Comparison of ENCODE assay signal across 25 cellular contexts in the genomic region with DNA sequence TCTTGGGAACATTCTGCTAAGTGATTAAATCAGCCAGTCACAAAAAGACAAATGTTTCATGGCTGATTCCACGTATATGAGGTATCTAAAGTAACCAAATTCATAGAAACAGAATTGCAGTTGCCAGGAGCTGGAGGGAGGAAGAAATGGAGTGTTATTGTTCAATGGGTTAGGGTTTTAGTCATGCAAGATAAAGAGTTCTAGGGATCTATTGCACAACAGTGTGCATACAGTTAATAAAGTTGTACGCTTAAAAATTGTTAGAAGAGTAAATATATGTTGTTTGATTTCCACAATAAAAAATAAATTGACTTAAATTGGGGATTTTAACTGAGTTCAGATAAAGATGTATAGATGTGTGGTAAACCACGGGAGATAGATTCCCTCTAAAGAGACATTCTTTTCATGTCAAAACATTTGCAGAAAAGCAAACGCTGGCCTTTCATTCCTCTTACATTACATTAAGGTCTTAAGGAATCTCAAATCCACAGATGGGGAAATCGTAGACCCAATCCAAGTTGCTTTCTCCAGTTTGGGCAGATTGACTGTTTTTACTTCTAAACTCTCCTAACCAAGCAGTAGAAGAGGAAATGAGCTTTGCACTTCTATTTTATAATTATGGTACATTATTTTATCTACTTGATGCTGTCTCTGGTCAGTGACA. TPM values are rescaled to one million over a fixed set of nuclear protein-coding genes. Genes with fewer than 3 reads are reported as not detected.
"Had no signal": no experiment of that assay in that cellular context is flagged by ENCODE, and none has a peak within 500 bp of the region (broad histone marks: within the 10 kb centered on the region; RNA-seq: fewer than 3 reads in every experiment).

No MANE protein-coding gene starts in this region.

- DNase-seq: activated B cell treated with CpG ODN at 0.5 μM for 24 hours; activated CD4-positive, alpha-beta T cell treated with anti-CD3 and anti-CD28 coated beads for 1 hour; activated CD4-positive, alpha-beta T cell treated with anti-CD3 and anti-CD28 coated beads, Interleukin-2, amount 10 ng/mL, durations not matched to agents 24 days and 14 days; activated CD4-positive, alpha-beta T cell treated with anti-CD3 and anti-CD28 coated beads, Interleukin-2, amount 50 U/mL, for 48 hours; activated CD8-positive, alpha-beta memory T cell treated with anti-CD3 and anti-CD28 coated beads, Interleukin-2, amount 10 ng/mL, durations not matched to agents 7 days and 5 days; activated effector memory CD4-positive, alpha-beta T cell treated with anti-CD3 and anti-CD28 coated beads, Interleukin-2, amount 50 U/mL, for 16 hours; activated naive CD4-positive, alpha-beta T cell treated with Interleukin-2 at 50 U/mL for 16 hours; activated T-cell treated with anti-CD3 and anti-CD28 coated beads, Interleukin-2, amount 50 U/mL, for 24 hours; central memory CD4-positive, alpha-beta T cell; NCI-H1105 treated with DMSO at 0.1 percent for 48 hours; NCI-H1436 treated with DMSO at 0.1 percent for 48 hours; NCI-H187; NCI-H2081; NCI-H446; NCI-H524; PC-3; SHP77; SW 1271 had no signal

- H3K4me3 Mint-ChIP-seq: activated B cell treated with CpG ODN at 0.5 μM for 24 hours; activated CD4-positive, alpha-beta T cell treated with anti-CD3 and anti-CD28 coated beads, Interleukin-2, amount 10 ng/mL, durations not matched to agents 24 days and 14 days; activated CD8-positive, alpha-beta memory T cell treated with anti-CD3 and anti-CD28 coated beads, Interleukin-2, amount 10 ng/mL, durations not matched to agents 7 days and 5 days; activated naive CD8-positive, alpha-beta T cell; activated T-cell treated with anti-CD3 and anti-CD28 coated beads, Interleukin-2, amount 50 U/mL, for 24 hours; activated T-helper 1 cell treated with anti-CD3 and anti-CD28 coated beads, Interleukin-12 subunit alpha, Interleukin-12 subunit beta, Interleukin-2, Interleukin-4 antibody, amounts not matched to agents 30 ng/mL and 10 ng/mL and 1 ng/mL, durations not matched to agents 14 hours and 24 hours and 36 hours had no signal

- H3K27me3 ChIP-seq: SJSA1 had no signal

- H3K9me3 ChIP-seq: SJSA1 had no signal

- H3K27me3 Mint-ChIP-seq: activated naive CD8-positive, alpha-beta T cell had no signal

- H3K27ac Mint-ChIP-seq: activated B cell treated with CpG ODN at 0.5 μM for 24 hours; activated CD4-positive, alpha-beta T cell treated with anti-CD3 and anti-CD28 coated beads, Interleukin-2, amount 10 ng/mL, durations not matched to agents 24 days and 14 days; activated CD8-positive, alpha-beta memory T cell treated with anti-CD3 and anti-CD28 coated beads, Interleukin-2, amount 10 ng/mL, durations not matched to agents 7 days and 5 days; activated naive CD8-positive, alpha-beta T cell; activated T-cell treated with anti-CD3 and anti-CD28 coated beads, Interleukin-2, amount 50 U/mL, for 24 hours; activated T-helper 1 cell treated with anti-CD3 and anti-CD28 coated beads, Interleukin-12 subunit alpha, Interleukin-12 subunit beta, Interleukin-2, Interleukin-4 antibody, amounts not matched to agents 30 ng/mL and 10 ng/mL and 1 ng/mL, durations not matched to agents 14 hours and 24 hours and 36 hours; IgD-negative memory B cell had no signal

- H3K36me3 ChIP-seq: SJSA1 had no signal

- H3K36me3 Mint-ChIP-seq: activated CD8-positive, alpha-beta memory T cell treated with anti-CD3 and anti-CD28 coated beads, Interleukin-2, amount 10 ng/mL, durations not matched to agents 7 days and 5 days; activated naive CD8-positive, alpha-beta T cell; IgD-negative memory B cell had no signal

- H3K9me3 Mint-ChIP-seq: activated CD4-positive, alpha-beta T cell treated with anti-CD3 and anti-CD28 coated beads, Interleukin-2, amount 10 ng/mL, durations not matched to agents 24 days and 14 days; activated T-cell treated with anti-CD3 and anti-CD28 coated beads, Interleukin-2, amount 50 U/mL, for 24 hours; activated T-helper 1 cell treated with anti-CD3 and anti-CD28 coated beads, Interleukin-12 subunit alpha, Interleukin-12 subunit beta, Interleukin-2, Interleukin-4 antibody, amounts not matched to agents 30 ng/mL and 10 ng/mL and 1 ng/mL, durations not matched to agents 14 hours and 24 hours and 36 hours had no signal

- H3K27ac ChIP-seq: KMS-11, SJSA1 had no signal

- H3K4me3 ChIP-seq: SJSA1 had no signal

RNA-seq across cellular contexts. Expression of gene PRDM7, which starts 4.6 kb away (rescaled TPM):
- total RNA-seq: activated B cell treated with CpG ODN at 0.5 μM for 24 hours; activated CD4-positive, alpha-beta T cell treated with anti-CD3 and anti-CD28 coated beads, Interleukin-2, amount 10 ng/mL, durations not matched to agents 24 days and 14 days; activated CD8-positive, alpha-beta memory T cell treated with anti-CD3 and anti-CD28 coated beads, Interleukin-2, amount 10 ng/mL, durations not matched to agents 7 days and 5 days; activated T-helper 1 cell treated with anti-CD3 and anti-CD28 coated beads, Interleukin-12 subunit alpha, Interleukin-12 subunit beta, Interleukin-2, Interleukin-4 antibody, amounts not matched to agents 30 ng/mL and 10 ng/mL and 1 ng/mL, durations not matched to agents 14 hours and 24 hours and 36 hours; MCF 10A; PC-3; SJSA1; T-helper 1 cell treated with Interleukin-12 subunit alpha and Interleukin-12 subunit beta and Interleukin-4 antibody, amounts not matched to agents 30 ng/mL and 1 ng/mL, for 36 hours had no signal

RNA-seq across cellular contexts. Expression of gene DBNDD1, which starts 53.3 kb away (rescaled TPM):
- total RNA-seq: activated CD4-positive, alpha-beta T cell treated with anti-CD3 and anti-CD28 coated beads, Interleukin-2, amount 10 ng/mL, durations not matched to agents 24 days and 14 days; activated CD8-positive, alpha-beta memory T cell treated with anti-CD3 and anti-CD28 coated beads, Interleukin-2, amount 10 ng/mL, durations not matched to agents 7 days and 5 days had no signal
